In genomic region chr3:152383136-152383606, GRCh38 we compare ENCODE assay signal across 11 cellular contexts.
A peak's percentile ranks its signal among the peaks of the same experiment; 100 is the strongest.
DNase-seq lines count a peak whose midpoint lies in the region; ATAC-seq, FAIRE-seq and TF ChIP-seq lines count a peak whose summit lies in the region.
"Had no signal": no experiment of that assay in that cellular context is flagged by ENCODE, and none has a peak within 500 bp of the region (broad histone marks: within the 10 kb centered on the region; RNA-seq: fewer than 3 reads in every experiment).

No MANE protein-coding gene starts in this region.

- H3K4me1 ChIP-seq in heart right ventricle (peaks cover 5 to 99% (median 95%) of the 10 kb centered on the region in 9 donors), neutrophil (ENCODE audit: control insufficient read depth in 1 of 2, insufficient read depth in 1 of 2, low read depth in 1 of 2, low read length in 1 of 2) (peaks cover 56 to 67% of the 10 kb centered on the region in 2 experiments), vagina (peaks cover 91% of the 10 kb centered on the region), small intestine (ENCODE audit: control insufficient read depth in 2 of 2, insufficient read depth in 1 of 2, low read depth in 1 of 2, low read length in 1 of 2) (peaks cover 0 to 8% of the 10 kb centered on the region in 2 donors)

- no peak for DNase-seq in heart right ventricle
- no peak for DNase-seq in cardiac septum (ENCODE audit: low spot score)
- DNase-seq in dorsolateral prefrontal cortex = no peak
- DNase-seq in vagina (ENCODE audit: extremely low spot score in 2 of 2) = no peak
- DNase-seq in small intestine = no peak
- DNase-seq in DMS114 treated with DMSO at 0.1 percent for 48 hours (lab: John Stamatoyannopoulos, UW; ENCODE audit: unreplicated experiment) = no peak
- DNase-seq: NCI-H1105; stimulated activated CD4-positive, alpha-beta T cell treated with anti-CD3 and anti-CD28 coated beads, Interleukin-2, amount 100 ng/mL, for 24 hours had no signal

- intact Hi-C loops in heart right ventricle (cut with DNase I) (loop anchor here in 1 of 10 donors (2.0 to 10.0 kb wide), 3 partner anchors 51 to 112 kb away; no protein-coding TSS in a partner anchor), cardiac septum (cut with DNase I) (loop anchor here (5.0 kb wide), 1 partner anchor 51 kb away; no protein-coding TSS in a partner anchor), dorsolateral prefrontal cortex (cut with DNase I) (loop anchor here (5.0 to 10.0 kb wide), 3 partner anchors 62 to 118 kb away; partner anchors contain the start of gene MBNL1 (in 2 of the 2)), vagina (cut with DNase I) (no loop called here)

- peak in 5 of 8 donors; percentile 15 to 48 (median 28) for ATAC-seq in heart right ventricle
- ATAC-seq in HG03159 (IDR thresholded peaks at IDR 0.05; ENCODE audit: unreplicated experiment) = no peak
- ATAC-seq: GM23338 had no signal

- TF ChIP-seq POLR2A in vagina (IDR thresholded peaks at IDR 0.05) = no peak

- H3K27me3 ChIP-seq in heart right ventricle (no peaks in the 10 kb centered on the region), dorsolateral prefrontal cortex (no peaks in the 10 kb centered on the region), neutrophil (no peaks in the 10 kb centered on the region), vagina (no peaks in the 10 kb centered on the region), small intestine (ENCODE audit: control insufficient read depth in 2 of 2, insufficient read depth in 2 of 2, low read length in 2 of 2) (no peaks in the 10 kb centered on the region)

- TF ChIP-seq CTCF in heart right ventricle (IDR thresholded peaks at IDR 0.05) = no peak
- peak in 1 of 56 donors; percentile 8 for TF ChIP-seq CTCF in dorsolateral prefrontal cortex (IDR thresholded peaks at IDR 0.05 in 54 of 56, conservative IDR thresholded peaks at IDR 0.05 in 2 of 56; ENCODE audit: low read depth in 1 of 56, partially characterized antibody in 56 of 56)
- TF ChIP-seq CTCF in neutrophil (IDR thresholded peaks at IDR 0.05) = no peak
- TF ChIP-seq CTCF in vagina (IDR thresholded peaks at IDR 0.05) = no peak

- no peak for FAIRE-seq in small intestine (lab: Jason Lieb, UNC)

- H3K9me3 ChIP-seq in heart right ventricle = no peaks in the 10 kb centered on the region
- no peaks in the 10 kb centered on the region for H3K9me3 ChIP-seq in neutrophil
- no peaks in the 10 kb centered on the region for H3K9me3 ChIP-seq in vagina
- H3K9me3 ChIP-seq in small intestine (ENCODE audit: control insufficient read depth, low read depth) = no peaks in the 10 kb centered on the region

- H3K4me3 ChIP-seq in heart right ventricle (peak overlapping the region in 8 of 10 donors; percentile 10 to 51 (median 41)), dorsolateral prefrontal cortex (peak overlapping the region in 58 of 59 donors; percentile 8 to 63 (median 43)), neutrophil (ENCODE audit: low read depth in 1 of 2, low read length in 1 of 2) (no peak overlapping the region), vagina (peak overlapping the region in 1 of 2 donors; percentile 7), small intestine (ENCODE audit: low read depth in 1 of 2, low read length in 2 of 2) (no peak overlapping the region)
- H3K4me3 ChIP-seq: GM23338 had no signal

- H3K27ac ChIP-seq in heart right ventricle (peak overlapping the region; percentile 1 to 86 (median 73)), dorsolateral prefrontal cortex (peak overlapping the region; percentile 37 to 94 (median 85)), neutrophil (peak overlapping the region; percentile 94), vagina (peak overlapping the region; percentile 55), small intestine (ENCODE audit: low read depth in 1 of 2, low read length in 1 of 2) (peak overlapping the region in 1 of 2 donors; percentile 45)

- WGBS in heart right ventricle, 2 donors = 15 to 29% methylated on average over 1 of the region's 1 CpG
- WGBS in small intestine, 3 donors = 67 to 74% (median 68%) methylated on average over 1 of the region's 1 CpG

- H3K36me3 ChIP-seq in heart right ventricle = peaks cover 0 to 12% (median 0%) of the 10 kb centered on the region in 9 donors
- H3K36me3 ChIP-seq in neutrophil = no peaks in the 10 kb centered on the region
- H3K36me3 ChIP-seq in vagina = no peaks in the 10 kb centered on the region
- no peaks in the 10 kb centered on the region for H3K36me3 ChIP-seq in small intestine (ENCODE audit: control insufficient read depth in 2 of 2, insufficient read depth in 2 of 2, low read length in 2 of 2)

Comparison
In these comparisons a context has a peak if more than half of its experiments do, and no peak if none do; other contexts are left out.
1. H3K4me3 ChIP-seq: peak in heart right ventricle (8 of 10) and dorsolateral prefrontal cortex (58 of 59); none in neutrophil (0 of 2) and small intestine (0 of 2).